Comparison of ENCODE assay signal across 10 cellular contexts in genomic region chr3:16551342-16551976, GRCh38. TPM values are rescaled to one million over a fixed set of nuclear protein-coding genes. Genes with fewer than 3 reads are reported as not detected.
DNase-seq lines count a peak whose midpoint lies in the region; ATAC-seq and TF ChIP-seq lines count a peak whose summit lies in the region.
"Had no signal": no experiment of that assay in that cellular context is flagged by ENCODE, and none has a peak within 500 bp of the region (broad histone marks: within the 10 kb centered on the region; RNA-seq: fewer than 3 reads in every experiment).

No MANE protein-coding gene starts in this region.

- peaks cover 6% of the 10 kb centered on the region for H3K27me3 Mint-ChIP-seq in activated naive CD8-positive, alpha-beta T cell treated with anti-CD3 and anti-CD28 coated beads for 36 hours
- peaks cover 0 to 9% of the 10 kb centered on the region in 2 donors for H3K27me3 Mint-ChIP-seq in natural killer cell (ENCODE audit: low read depth in 2 of 2)

- DNase-seq in activated naive CD8-positive, alpha-beta T cell treated with anti-CD3 and anti-CD28 coated beads for 36 hours: no peak
- DNase-seq in natural killer cell (no peak), WERI-Rb-1 (no peak)
- DNase-seq in stimulated activated CD8-positive, alpha-beta memory T cell treated with anti-CD3 and anti-CD28 coated beads, Interleukin-4, amount 100 ng/mL, for 48 hours: no peak

- TF ChIP-seq CTCF in natural killer cell (IDR thresholded peaks at IDR 0.05) (no peak), WERI-Rb-1 (IDR thresholded peaks at IDR 0.05; ENCODE audit: low read depth, low read length) (no peak)

- intact Hi-C loops in natural killer cell (cut with micrococcal nuclease): loop anchor here (2.0 kb wide), 2 partner anchors 213 to 503 kb away; no protein-coding TSS in a partner anchor

- no peak overlapping the region for H3K4me3 Mint-ChIP-seq in activated naive CD8-positive, alpha-beta T cell treated with anti-CD3 and anti-CD28 coated beads for 36 hours
- H3K4me3 Mint-ChIP-seq in natural killer cell: no peak overlapping the region
- H3K4me3 Mint-ChIP-seq: CD8-positive, alpha-beta T cell had no signal

- H3K4me1 Mint-ChIP-seq in activated naive CD8-positive, alpha-beta T cell treated with anti-CD3 and anti-CD28 coated beads for 36 hours: peaks cover 18% of the 10 kb centered on the region
- peaks cover 28 to 33% of the 10 kb centered on the region in 2 donors for H3K4me1 Mint-ChIP-seq in natural killer cell

- no peaks in the 10 kb centered on the region for H3K9me3 ChIP-seq in WERI-Rb-1 (ENCODE audit: severe bottlenecking)
- H3K9me3 ChIP-seq: thyroid gland had no signal

- H3K27ac ChIP-seq in WERI-Rb-1: no peak overlapping the region
- H3K27ac ChIP-seq: thyroid gland had no signal

- H3K27ac Mint-ChIP-seq in activated naive CD8-positive, alpha-beta T cell treated with anti-CD3 and anti-CD28 coated beads for 36 hours: peak overlapping the region; percentile 94
- H3K27ac Mint-ChIP-seq in natural killer cell: peak overlapping the region; percentile 12 to 69

- ATAC-seq in GM18867 (IDR thresholded peaks at IDR 0.05; ENCODE audit: unreplicated experiment) (peak; percentile 26), HG02623 (IDR thresholded peaks at IDR 0.05; ENCODE audit: unreplicated experiment) (peak; percentile 7), natural killer cell (no peak), HG02763 (IDR thresholded peaks at IDR 0.05; ENCODE audit: unreplicated experiment) (no peak)

- no peaks in the 10 kb centered on the region for H3K27me3 ChIP-seq in WERI-Rb-1 (ENCODE audit: insufficient read depth, low read depth, severe bottlenecking)
- H3K27me3 ChIP-seq: thyroid gland had no signal

- H3K36me3 Mint-ChIP-seq in activated naive CD8-positive, alpha-beta T cell treated with anti-CD3 and anti-CD28 coated beads for 36 hours: no peaks in the 10 kb centered on the region
- H3K36me3 Mint-ChIP-seq in natural killer cell: no peaks in the 10 kb centered on the region
- H3K36me3 Mint-ChIP-seq: CD8-positive, alpha-beta T cell had no signal

- no peaks in the 10 kb centered on the region for H3K9me3 Mint-ChIP-seq in activated naive CD8-positive, alpha-beta T cell treated with anti-CD3 and anti-CD28 coated beads for 36 hours
- H3K9me3 Mint-ChIP-seq in natural killer cell: no peaks in the 10 kb centered on the region

- no peaks in the 10 kb centered on the region for H3K36me3 ChIP-seq in WERI-Rb-1
- H3K36me3 ChIP-seq: thyroid gland had no signal

- no peak overlapping the region for H3K4me3 ChIP-seq in WERI-Rb-1 (ENCODE audit: low read depth, low read length)
- H3K4me3 ChIP-seq: thyroid gland had no signal

RNA-seq across cellular contexts. Expression of gene RFTN1, which starts 38.0 kb away (rescaled TPM):
- 10 to 100 TPM; 84.2 to 84.8 TPM for total RNA-seq in activated naive CD8-positive, alpha-beta T cell treated with anti-CD3 and anti-CD28 coated beads for 36 hours
- 100 to 1,000 TPM; 112 to 135 (median 115) TPM for total RNA-seq in natural killer cell

RNA-seq across cellular contexts. Expression of gene DAZL, which starts 53.8 kb away (rescaled TPM):
- not detected for total RNA-seq in activated naive CD8-positive, alpha-beta T cell treated with anti-CD3 and anti-CD28 coated beads for 36 hours
- total RNA-seq in natural killer cell: not detected
- total RNA-seq: CD8-positive, alpha-beta T cell; Right ventricle myocardium inferior had no signal

Comparison
In these comparisons a context has a peak if more than half of its experiments do, and no peak if none do; other contexts are left out.
1. ATAC-seq: peak in GM18867 (single experiment) and HG02623 (single experiment); none in natural killer cell (0 of 3) and HG02763 (single experiment).